10 cellular contexts compared by ENCODE assay signal in genomic region chr2:74850816-74851566, GRCh38. TPM values are rescaled to one million over a fixed set of nuclear protein-coding genes. Genes with fewer than 3 reads are reported as not detected.
DNase-seq lines count a peak whose midpoint lies in the region; ATAC-seq lines count a peak whose summit lies in the region.
"Had no signal": no experiment of that assay in that cellular context is flagged by ENCODE, and none has a peak within 500 bp of the region (broad histone marks: within the 10 kb centered on the region; RNA-seq: fewer than 3 reads in every experiment).

No MANE protein-coding gene starts in this region.

- H3K4me3 Mint-ChIP-seq in activated CD8-positive, alpha-beta T cell treated with anti-CD3 and anti-CD28 coated beads, Interleukin-2, amount 10 ng/mL, durations not matched to agents 7 days and 5 days: no peak overlapping the region

- H3K56ac ChIP-seq in mesendoderm (ENCODE audit: low read length): no peak overlapping the region

- H3K9me3 Mint-ChIP-seq in activated CD8-positive, alpha-beta T cell treated with anti-CD3 and anti-CD28 coated beads, Interleukin-2, amount 10 ng/mL, durations not matched to agents 7 days and 5 days (ENCODE audit: insufficient read depth): no peaks in the 10 kb centered on the region

- no peak overlapping the region for H2BK5ac ChIP-seq in mesendoderm (ENCODE audit: low read length)

- H4K8ac ChIP-seq in mesendoderm (ENCODE audit: low read depth, low read length): no peak overlapping the region

- peaks cover 4% of the 10 kb centered on the region for H3K36me3 ChIP-seq in mesendoderm (ENCODE audit: control insufficient read depth, insufficient read depth, low read length)

- H3K27ac Mint-ChIP-seq in activated CD8-positive, alpha-beta T cell treated with anti-CD3 and anti-CD28 coated beads, Interleukin-2, amount 10 ng/mL, durations not matched to agents 7 days and 5 days: peak overlapping the region; percentile 44

- H3K36me3 Mint-ChIP-seq in activated CD8-positive, alpha-beta T cell treated with anti-CD3 and anti-CD28 coated beads, Interleukin-2, amount 10 ng/mL, durations not matched to agents 7 days and 5 days (ENCODE audit: low read depth): peaks cover 39% of the 10 kb centered on the region

- H3K4me1 Mint-ChIP-seq in activated CD8-positive, alpha-beta T cell treated with anti-CD3 and anti-CD28 coated beads, Interleukin-2, amount 10 ng/mL, durations not matched to agents 7 days and 5 days (ENCODE audit: low read depth): peaks cover 54% of the 10 kb centered on the region

- H3K18ac ChIP-seq in mesendoderm (ENCODE audit: low read length): no peak overlapping the region

- peaks cover 28% of the 10 kb centered on the region for H3K79me1 ChIP-seq in mesendoderm (ENCODE audit: low read length)

- H2BK120ac ChIP-seq in mesendoderm (ENCODE audit: low read depth, low read length): no peak overlapping the region

- WGBS in mesendoderm (ENCODE audit: extremely low coverage, insufficient coverage, low lambda C conversion rate): no CpG with 5 or more reads among the region's 10 CpGs

- H3K4me2 ChIP-seq in mesendoderm (ENCODE audit: low read length): no peak overlapping the region

- no peak overlapping the region for H4K5ac ChIP-seq in mesendoderm (ENCODE audit: low read length)

- POLR2A ChIA-PET in activated CD8-positive, alpha-beta T cell treated with anti-CD3 and anti-CD28 coated beads, Interleukin-2, amount 10 ng/mL, durations not matched to agents 7 days and 5 days (lab: Charles Lee): no interaction called here

- peaks cover 23% of the 10 kb centered on the region for H3K79me2 ChIP-seq in mesendoderm (ENCODE audit: control insufficient read depth, insufficient read depth, low read length)

- DNase-seq in A172 (ENCODE audit: low spot score) (peak; percentile 89), GM03348 (ENCODE audit: low spot score) (peak; percentile 20), mesendoderm (peak; percentile 40), SHP77 treated with DMSO at 0.1 percent for 48 hours (lab: John Stamatoyannopoulos, UW) (no peak)
- DNase-seq in activated CD8-positive, alpha-beta T cell treated with anti-CD3 and anti-CD28 coated beads, Interleukin-2, amount 10 ng/mL, durations not matched to agents 7 days and 5 days: no peak
- DNase-seq: heart right ventricle, NCI-H1417 treated with DMSO at 0.1 percent for 48 hours had no signal

- CTCF ChIA-PET in activated CD8-positive, alpha-beta T cell treated with anti-CD3 and anti-CD28 coated beads, Interleukin-2, amount 10 ng/mL, durations not matched to agents 7 days and 5 days (lab: Charles Lee): interaction anchor here (0.9 to 5.0 kb wide), 5 partner anchors 7 to 136 kb away, joined by 3 to 75 read pairs (median 6); partner anchors contain the start of gene HK2

- no peak overlapping the region for H3K9ac ChIP-seq in mesendoderm (ENCODE audit: low read length)

- H2BK15ac ChIP-seq in mesendoderm (replicated peaks; ENCODE audit: low read depth): no peak overlapping the region

- peaks cover 7% of the 10 kb centered on the region for H3K4me1 ChIP-seq in mesendoderm (ENCODE audit: control insufficient read depth, low read depth, low read length)

- H2AK5ac ChIP-seq in mesendoderm (ENCODE audit: low read length): no peak overlapping the region

- H3K27me3 ChIP-seq in mesendoderm (ENCODE audit: insufficient read depth, low read length, poor library complexity): no peaks in the 10 kb centered on the region
- H3K27me3 ChIP-seq: heart right ventricle had no signal

- no peak overlapping the region for H3K23ac ChIP-seq in mesendoderm (ENCODE audit: low read length)

- no peak overlapping the region for H3K27ac ChIP-seq in mesendoderm (ENCODE audit: low read depth, low read length)

- no peaks in the 10 kb centered on the region for H3K27me3 Mint-ChIP-seq in activated CD8-positive, alpha-beta T cell treated with anti-CD3 and anti-CD28 coated beads, Interleukin-2, amount 10 ng/mL, durations not matched to agents 7 days and 5 days (ENCODE audit: low read depth)

- H3K4ac ChIP-seq in mesendoderm (ENCODE audit: low read depth, low read length): no peak overlapping the region

- ATAC-seq in activated CD8-positive, alpha-beta T cell treated with anti-CD3 and anti-CD28 coated beads, Interleukin-2, amount 10 ng/mL, durations not matched to agents 7 days and 5 days: no peak
- no peak for ATAC-seq in GM19324 (IDR thresholded peaks at IDR 0.05; ENCODE audit: low FRiP score, unreplicated experiment)
- no peak for ATAC-seq in GM18867 (IDR thresholded peaks at IDR 0.05; ENCODE audit: unreplicated experiment)
- ATAC-seq in HG03108 (IDR thresholded peaks at IDR 0.05; ENCODE audit: unreplicated experiment): no peak
- ATAC-seq: heart right ventricle had no signal

- no peak overlapping the region for H3K4me3 ChIP-seq in mesendoderm (ENCODE audit: low read length)

RNA-seq across cellular contexts. Expression of gene HK2, which starts 17.1 kb away (rescaled TPM):
- total RNA-seq in A172 (2014; rRNA removed; shearing (Covaris generic)): 0.09 and 1.0 TPM in 2 replicates
- 10 to 100 TPM; 42.6 to 44.7 TPM for total RNA-seq in activated CD8-positive, alpha-beta T cell treated with anti-CD3 and anti-CD28 coated beads, Interleukin-2, amount 10 ng/mL, durations not matched to agents 7 days and 5 days
- 20.7 TPM for polyA plus RNA-seq in mesendoderm (2013, experiment 1 of 2)
- polyA plus RNA-seq in mesendoderm (2013, experiment 2 of 2): 20.4 TPM

Comparison
In these comparisons a context has a peak if more than half of its experiments do, and no peak if none do; other contexts are left out.
1. DNase-seq: peak in A172 (single experiment), GM03348 (single experiment) and mesendoderm (single experiment); none in activated CD8-positive, alpha-beta T cell treated with anti-CD3 and anti-CD28 coated beads, Interleukin-2, amount 10 ng/mL, durations not matched to agents 7 days and 5 days (single experiment) and SHP77 treated with DMSO at 0.1 percent for 48 hours (single experiment).
2. RNA of gene HK2, which starts 17.1 kb away (total RNA-seq): 42.6 to 44.7 TPM in activated CD8-positive, alpha-beta T cell treated with anti-CD3 and anti-CD28 coated beads, Interleukin-2, amount 10 ng/mL, durations not matched to agents 7 days and 5 days; 0.09 to 1.0 TPM in A172; every median in the first group is over 10 times any median in the second.